ENCODE assay signal across 8 cellular contexts in the genomic region with DNA sequence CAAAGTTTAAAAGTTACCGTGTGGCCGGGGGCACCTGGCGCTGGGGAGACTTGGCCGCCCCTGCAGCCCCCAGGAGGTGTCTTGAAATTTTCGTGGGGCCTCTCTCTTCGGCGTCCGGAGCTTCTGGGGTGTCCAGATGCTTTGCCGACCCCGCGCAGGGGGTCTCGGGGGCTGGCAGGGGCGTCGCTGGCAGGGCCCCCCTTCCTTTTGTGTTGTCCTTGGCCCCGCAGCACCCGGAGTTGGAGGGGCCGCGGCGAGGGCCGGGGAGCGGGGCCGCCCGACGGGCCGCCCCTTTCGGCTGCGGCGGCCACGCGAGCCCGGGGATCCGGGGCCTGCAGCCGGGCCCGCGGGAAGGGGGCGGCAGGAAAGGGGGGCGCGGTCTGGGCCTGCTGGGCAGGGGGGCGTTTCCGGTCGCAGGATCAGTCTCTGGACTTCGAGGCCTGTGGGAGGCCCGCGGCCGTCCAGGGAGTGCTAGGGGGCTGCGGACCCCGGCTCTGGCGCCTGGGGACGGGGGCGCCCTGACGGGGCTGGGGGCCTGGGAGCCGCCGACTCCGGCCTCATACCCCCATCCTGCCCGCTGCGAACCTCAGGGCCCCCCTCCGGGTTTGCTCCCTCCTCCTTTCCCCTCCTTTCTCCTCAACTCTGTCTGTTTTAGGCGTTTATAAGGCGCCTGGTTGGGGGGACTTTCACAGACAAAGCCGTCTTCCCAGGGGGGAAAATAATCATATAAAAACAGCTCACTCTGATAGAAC. TPM values are rescaled to one million over a fixed set of nuclear protein-coding genes. Genes with fewer than 3 reads are reported as not detected.
A peak's percentile ranks its signal among the peaks of the same experiment; 100 is the strongest.
DNase-seq lines count a peak whose midpoint lies in the region; ATAC-seq and TF ChIP-seq lines count a peak whose summit lies in the region.

No MANE protein-coding gene starts in this region.

- H3K27ac Mint-ChIP-seq in type B pancreatic cell: peak overlapping the region; percentile 88

- peak overlapping the region; percentile 74 for H3K4me2 ChIP-seq in PC-9

- BruUV-seq in PC-9 (replicated peaks; lab: Mats Ljungman, UMichigan): no TSS peak

- H3K9me2 ChIP-seq in PC-9 (ENCODE audit: insufficient read depth): no peaks in the 10 kb centered on the region

- DNase-seq in PC-9 (no peak), coronary artery (ENCODE audit: low spot score) (no peak), lung microvascular endothelial cell (ENCODE audit: low read depth in 2 of 2) (peak; percentile 8 to 29), type B pancreatic cell (ENCODE audit: extremely low spot score, unreplicated experiment) (peak; percentile 75), CD1c-positive myeloid dendritic cell (ENCODE audit: extremely low spot score) (no peak)

- no peaks in the 10 kb centered on the region for H3K9me3 Mint-ChIP-seq in type B pancreatic cell

- no peak for TF ChIP-seq CTCF in PC-9 (conservative IDR thresholded peaks at IDR 0.05)
- TF ChIP-seq CTCF in coronary artery (IDR thresholded peaks at IDR 0.05): no peak
- TF ChIP-seq CTCF in type B pancreatic cell (conservative IDR thresholded peaks at IDR 0.05): no peak

- no peaks in the 10 kb centered on the region for H3K27me3 Mint-ChIP-seq in type B pancreatic cell

- ATAC-seq in GM18909 (IDR thresholded peaks at IDR 0.05; ENCODE audit: poor library complexity, unreplicated experiment) (peak; percentile 19), HG02610 (IDR thresholded peaks at IDR 0.05; ENCODE audit: unreplicated experiment) (no peak), HG03135 (IDR thresholded peaks at IDR 0.05; ENCODE audit: unreplicated experiment) (no peak)

- H3K27ac ChIP-seq in PC-9 (peak overlapping the region; percentile 1; the same call in 1 of the 2 replicates), coronary artery (peak overlapping the region; percentile 74 to 89)

- H3K27me3 ChIP-seq in PC-9 (ENCODE audit: insufficient read depth, low read depth): no peaks in the 10 kb centered on the region

- peaks cover 10% of the 10 kb centered on the region; the same call in 1 of the 2 replicates for H3K36me3 ChIP-seq in PC-9 (ENCODE audit: low read depth)

- H3K36me3 Mint-ChIP-seq in type B pancreatic cell: peaks cover 10% of the 10 kb centered on the region

- CTCF ChIA-PET in PC-9 (lab: Charles Lee): no interaction called here

- peak overlapping the region; percentile 99 for H3K4me3 ChIP-seq in PC-9
- H3K4me3 ChIP-seq in coronary artery: peak overlapping the region; percentile 79

- peak overlapping the region; percentile 88 for H3K4me3 Mint-ChIP-seq in type B pancreatic cell

- H3K9me3 ChIP-seq in PC-9 (ENCODE audit: insufficient read depth, low read depth): no peaks in the 10 kb centered on the region

- POLR2A ChIA-PET in PC-9 (lab: Charles Lee; ENCODE audit: unreplicated experiment): interaction anchor here (0.5 to 0.7 kb wide), 2 partner anchors 30 to 65 kb away, joined by 4 to 7 read pairs; no protein-coding TSS in a partner anchor

- H3K4me1 Mint-ChIP-seq in type B pancreatic cell (ENCODE audit: unreplicated experiment): peaks cover 25% of the 10 kb centered on the region

- H4K20me1 ChIP-seq in PC-9 (ENCODE audit: insufficient read depth): peaks cover 15% of the 10 kb centered on the region

- H3K4me1 ChIP-seq in PC-9 (replicated peaks; ENCODE audit: insufficient read depth): peaks cover 37% of the 10 kb centered on the region

- peak overlapping the region; percentile 94 for H2AFZ ChIP-seq in PC-9

- peaks cover 56% of the 10 kb centered on the region for H3K79me2 ChIP-seq in PC-9 (ENCODE audit: low read depth)

- intact Hi-C loops in PC-9 (cut with micrococcal nuclease; ENCODE audit: unreplicated experiment): loop anchor here (5.0 kb wide), 1 partner anchor 80 kb away; the partner anchor contains the start of gene TEF

- H3F3A ChIP-seq in PC-9 (ENCODE audit: insufficient read depth, low read depth): peaks cover 18% of the 10 kb centered on the region; the same call in 1 of the 2 replicates

RNA-seq across cellular contexts. Expression of gene ZC3H7B, which starts 0.9 kb away (rescaled TPM):
- total RNA-seq in PC-9 (2021) (54.5 and 62.7 TPM in 2 replicates), lung microvascular endothelial cell (34.9 and 53.6 TPM in 2 replicates), type B pancreatic cell (ENCODE audit: low replicate concordance) (74.3 and 76.2 TPM in 2 replicates)

RNA-seq across cellular contexts. Expression of gene RANGAP1, which starts 16.2 kb away (rescaled TPM):
- total RNA-seq in PC-9 (2021) (142 and 160 TPM in 2 replicates), lung microvascular endothelial cell (58.2 and 73.0 TPM in 2 replicates), type B pancreatic cell (ENCODE audit: low replicate concordance) (83.7 and 98.9 TPM in 2 replicates)

Comparison
In these comparisons a context has a peak if more than half of its experiments do, and no peak if none do; other contexts are left out.
1. DNase-seq: peak in lung microvascular endothelial cell (2 of 2) and type B pancreatic cell (single experiment); none in PC-9 (0 of 2), coronary artery (single experiment) and CD1c-positive myeloid dendritic cell (single experiment).